1 cellular context compared by ENCODE assay signal in the genomic region with DNA sequence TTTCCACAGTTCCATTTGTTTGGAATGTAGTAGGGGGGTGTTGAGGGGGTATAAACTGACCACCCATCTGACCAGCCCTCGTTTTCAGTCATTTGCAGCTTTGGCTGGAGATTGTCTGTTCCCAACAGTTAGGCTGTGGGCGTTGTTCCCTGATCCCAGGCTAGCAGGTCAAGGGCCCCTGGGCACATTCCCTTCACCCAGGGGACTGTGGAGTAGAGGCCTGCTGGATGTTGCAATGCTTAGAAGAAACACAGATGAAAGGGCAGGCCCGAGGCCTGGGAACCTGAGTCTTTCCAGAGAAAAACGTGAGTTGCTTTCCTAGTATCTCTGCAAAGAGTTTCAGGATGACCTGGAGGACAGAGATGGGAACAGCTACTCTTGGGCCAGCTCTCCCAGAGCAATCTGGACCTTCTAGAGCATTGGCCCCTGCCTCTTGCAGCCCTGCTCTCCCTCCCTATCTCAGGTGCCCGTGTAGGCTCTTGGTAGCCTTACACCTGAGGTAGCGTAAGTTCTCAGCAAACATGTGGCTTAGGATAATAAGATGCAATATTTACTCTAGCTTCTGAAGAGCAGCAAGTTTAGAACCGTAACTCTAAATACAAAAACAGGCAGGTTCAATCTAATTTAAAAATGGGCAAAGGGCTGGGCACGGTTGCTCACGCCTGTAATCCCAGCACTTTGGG.
TF ChIP-seq lines count a peak whose summit lies in the region.

No MANE protein-coding gene starts in this region.

TF ChIP-seq in HepG2, 621 proteins besides CTCF, POLR2A, EP300 and RAD21 (continued from another document and continues in another):
- TF ChIP-seq ZNF660 (CRISPR knock-in tag; IDR thresholded peaks at IDR 0.05; ENCODE audit: borderline replicate concordance, low read depth) (no peak), LCORL (IDR thresholded peaks at IDR 0.05) (no peak), LCORL (CRISPR knock-in tag; IDR thresholded peaks at IDR 0.05) (0 out of 2 replicates have a peak, but pooled peaks have one; percentile 35), ZNF687 (CRISPR knock-in tag; IDR thresholded peaks at IDR 0.05) (no peak), THAP11 (CRISPR knock-in tag; IDR thresholded peaks at IDR 0.05) (0 out of 2 replicates have a peak, but pooled peaks have one; percentile 27), PHF5A (CRISPR knock-in tag; IDR thresholded peaks at IDR 0.05; ENCODE audit: low read depth, unreplicated experiment) (no peak), ELF3 (CRISPR knock-in tag; IDR thresholded peaks at IDR 0.05) (no peak), ZNF512 (CRISPR knock-in tag; IDR thresholded peaks at IDR 0.05) (no peak), NBN (conservative IDR thresholded peaks at IDR 0.05) (no peak), DNMT1 (CRISPR knock-in tag; IDR thresholded peaks at IDR 0.05) (no peak), ZNF329 (CRISPR knock-in tag; IDR thresholded peaks at IDR 0.05; ENCODE audit: low read depth) (no peak), ARID5B (CRISPR knock-in tag; IDR thresholded peaks at IDR 0.05) (peak; percentile 46; the same call in 1 of the 2 replicates), REPIN1 (CRISPR knock-in tag; IDR thresholded peaks at IDR 0.05; ENCODE audit: borderline replicate concordance, low read depth) (0 out of 2 replicates have a peak, but pooled peaks have one; percentile 44), SPEN (CRISPR knock-in tag; IDR thresholded peaks at IDR 0.05; ENCODE audit: low read depth) (peak; percentile 36; the same call in 1 of the 2 replicates), XRCC5 (optimal IDR thresholded peaks at IDR 0.05; ENCODE audit: low read length) (peak; percentile 21), ZNF879 (CRISPR knock-in tag; IDR thresholded peaks at IDR 0.05) (no peak), JUND (CRISPR knock-in tag; IDR thresholded peaks at IDR 0.05) (no peak), ZGPAT (CRISPR knock-in tag; IDR thresholded peaks at IDR 0.05) (no peak), ZNF263 (CRISPR knock-in tag; IDR thresholded peaks at IDR 0.05) (no peak), JUNB (CRISPR knock-in tag; IDR thresholded peaks at IDR 0.05; ENCODE audit: borderline replicate concordance) (no peak), HNRNPUL1 (IDR thresholded peaks at IDR 0.05; ENCODE audit: low read depth, low read length) (no peak), TEAD3 (CRISPR knock-in tag; optimal IDR thresholded peaks at IDR 0.05; ENCODE audit: borderline replicate concordance) (peak; percentile 71), RXRA (CRISPR knock-in tag; IDR thresholded peaks at IDR 0.05) (peak; percentile 76; the same call in 1 of the 2 replicates), HOXA5 (CRISPR knock-in tag; IDR thresholded peaks at IDR 0.05) (no peak), SALL1 (CRISPR knock-in tag; IDR thresholded peaks at IDR 0.05) (peak; percentile 24; the same call in 1 of the 2 replicates), ZBED4 (CRISPR knock-in tag; IDR thresholded peaks at IDR 0.05; ENCODE audit: borderline replicate concordance) (no peak), ZFP90 (CRISPR knock-in tag; IDR thresholded peaks at IDR 0.05; ENCODE audit: borderline replicate concordance) (no peak), RARA (CRISPR knock-in tag; IDR thresholded peaks at IDR 0.05) (peak; percentile 26; the same call in 1 of the 2 replicates), ZNF12 (CRISPR knock-in tag; IDR thresholded peaks at IDR 0.05) (no peak), ZNF883 (CRISPR knock-in tag; IDR thresholded peaks at IDR 0.05; ENCODE audit: not compliant biosample characterization) (no peak), ZNF367 (CRISPR knock-in tag; IDR thresholded peaks at IDR 0.05; ENCODE audit: borderline replicate concordance) (no peak), ZBTB34 (CRISPR knock-in tag; IDR thresholded peaks at IDR 0.05) (no peak), KAT8 (CRISPR knock-in tag; IDR thresholded peaks at IDR 0.05) (no peak)
- TF ChIP-seq, protein P1, sequence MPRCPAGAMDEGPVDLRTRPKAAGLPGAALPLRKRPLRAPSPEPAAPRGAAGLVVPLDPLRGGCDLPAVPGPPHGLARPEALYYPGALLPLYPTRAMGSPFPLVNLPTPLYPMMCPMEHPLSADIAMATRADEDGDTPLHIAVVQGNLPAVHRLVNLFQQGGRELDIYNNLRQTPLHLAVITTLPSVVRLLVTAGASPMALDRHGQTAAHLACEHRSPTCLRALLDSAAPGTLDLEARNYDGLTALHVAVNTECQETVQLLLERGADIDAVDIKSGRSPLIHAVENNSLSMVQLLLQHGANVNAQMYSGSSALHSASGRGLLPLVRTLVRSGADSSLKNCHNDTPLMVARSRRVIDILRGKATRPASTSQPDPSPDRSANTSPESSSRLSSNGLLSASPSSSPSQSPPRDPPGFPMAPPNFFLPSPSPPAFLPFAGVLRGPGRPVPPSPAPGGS (CRISPR knock-in tag; IDR thresholded peaks at IDR 0.05): no peak
- TF ChIP-seq, protein P2, sequence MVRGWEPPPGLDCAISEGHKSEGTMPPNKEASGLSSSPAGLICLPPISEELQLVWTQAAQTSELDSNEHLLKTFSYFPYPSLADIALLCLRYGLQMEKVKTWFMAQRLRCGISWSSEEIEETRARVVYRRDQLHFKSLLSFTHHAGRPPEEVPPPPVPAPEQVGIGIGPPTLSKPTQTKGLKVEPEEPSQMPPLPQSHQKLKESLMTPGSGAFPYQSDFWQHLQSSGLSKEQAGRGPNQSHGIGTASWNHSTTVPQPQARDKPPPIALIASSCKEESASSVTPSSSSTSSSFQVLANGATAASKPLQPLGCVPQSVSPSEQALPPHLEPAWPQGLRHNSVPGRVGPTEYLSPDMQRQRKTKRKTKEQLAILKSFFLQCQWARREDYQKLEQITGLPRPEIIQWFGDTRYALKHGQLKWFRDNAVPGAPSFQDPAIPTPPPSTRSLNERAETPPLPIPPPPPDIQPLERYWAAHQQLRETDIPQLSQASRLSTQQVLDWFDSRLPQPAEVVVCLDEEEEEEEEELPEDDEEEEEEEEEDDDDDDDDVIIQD (CRISPR knock-in tag; IDR thresholded peaks at IDR 0.05; ENCODE audit: low read depth): no peak
- TF ChIP-seq, protein P3, sequence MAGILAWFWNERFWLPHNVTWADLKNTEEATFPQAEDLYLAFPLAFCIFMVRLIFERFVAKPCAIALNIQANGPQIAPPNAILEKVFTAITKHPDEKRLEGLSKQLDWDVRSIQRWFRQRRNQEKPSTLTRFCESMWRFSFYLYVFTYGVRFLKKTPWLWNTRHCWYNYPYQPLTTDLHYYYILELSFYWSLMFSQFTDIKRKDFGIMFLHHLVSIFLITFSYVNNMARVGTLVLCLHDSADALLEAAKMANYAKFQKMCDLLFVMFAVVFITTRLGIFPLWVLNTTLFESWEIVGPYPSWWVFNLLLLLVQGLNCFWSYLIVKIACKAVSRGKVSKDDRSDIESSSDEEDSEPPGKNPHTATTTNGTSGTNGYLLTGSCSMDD (CRISPR knock-in tag; IDR thresholded peaks at IDR 0.05): no peak
